Comparison of ENCODE assay signal across 22 cellular contexts in genomic region chr3:140008693-140008980, GRCh38.
DNase-seq lines count a peak whose midpoint lies in the region; FAIRE-seq and TF ChIP-seq lines count a peak whose summit lies in the region.
"Had no signal": no experiment of that assay in that cellular context is flagged by ENCODE, and none has a peak within 500 bp of the region (broad histone marks: within the 10 kb centered on the region; RNA-seq: fewer than 3 reads in every experiment).

No MANE protein-coding gene starts in this region.

- FAIRE-seq in GM12892 (lab: Jason Lieb, UNC): no peak
- FAIRE-seq: GM12878, H1, K562 had no signal

- no peak overlapping the region for H3K4me3 ChIP-seq in LNCaP clone FGC (ENCODE audit: low read depth, low read length)
- H3K4me3 ChIP-seq: GM12878, K562 had no signal

- DNase-seq in LNCaP clone FGC (ENCODE audit: low read depth) (peak; percentile 31), head of caudate nucleus (peak in 26 of 42 donors; percentile 15 to 75 (median 40)), pons (ENCODE audit: low spot score) (peak; percentile 91), GM19240 (ENCODE audit: insufficient read length, low spot score) (no peak), GM12892 (ENCODE audit: insufficient read length) (no peak), RPMI8226 (no peak)
- DNase-seq: CD8-positive, alpha-beta memory T cell; EL; GDM1; Kasumi-1; MV-4-11; NCI-H1436 treated with DMSO at 0.1 percent for 48 hours; NCI-H2029; NCI-H82; SIG-M5; SK-N-SH had no signal

- intact Hi-C loops in head of caudate nucleus (cut with DNase I): no loop called here

- no peak for TF ChIP-seq POLR2A in GM12892 (IDR thresholded peaks at IDR 0.05; ENCODE audit: low read depth, low read length)

- peak overlapping the region; percentile 43 for H3K27ac ChIP-seq in 22Rv1
- H3K27ac ChIP-seq: C4-2B, RWPE1 had no signal

- TF ChIP-seq CTCF in 22Rv1 (IDR thresholded peaks at IDR 0.05): no peak
- no peak for TF ChIP-seq CTCF in LNCaP clone FGC (IDR thresholded peaks at IDR 0.05; ENCODE audit: control insufficient read depth, extremely low read depth, insufficient read depth)

Comparison
In these comparisons a context has a peak if more than half of its experiments do, and no peak if none do; other contexts are left out.
1. DNase-seq: peak in LNCaP clone FGC (single experiment), head of caudate nucleus (26 of 42) and pons (single experiment); none in GM19240 (single experiment), GM12892 (single experiment) and RPMI8226 (single experiment).